ENCODE assay signal across 1 cellular context in genomic region chr9:101433229-101433628, GRCh38.
TF ChIP-seq lines count a peak whose summit lies in the region.

No MANE protein-coding gene starts in this region.

TF ChIP-seq in HepG2, 621 proteins besides CTCF, POLR2A, EP300 and RAD21 (continued from another document and continues in another):
- TF ChIP-seq ZBTB10 (CRISPR knock-in tag; IDR thresholded peaks at IDR 0.05; ENCODE audit: borderline replicate concordance) (no peak), SMAD3 (CRISPR knock-in tag; IDR thresholded peaks at IDR 0.05) (peak; percentile 83; the same call in 1 of the 2 replicates), HNRNPL (IDR thresholded peaks at IDR 0.05; ENCODE audit: low read depth, low read length) (no peak), RFX5 (IDR thresholded peaks at IDR 0.05; ENCODE audit: low read depth, low read length) (no peak), ZBTB40 (IDR thresholded peaks at IDR 0.05) (no peak), ZBTB40 (CRISPR knock-in tag; IDR thresholded peaks at IDR 0.05) (no peak; the same call in 1 of the 2 replicates), RORA (CRISPR knock-in tag; IDR thresholded peaks at IDR 0.05) (no peak), SMYD3 (CRISPR knock-in tag; IDR thresholded peaks at IDR 0.05) (0 out of 2 replicates have a peak, but pooled peaks have one; percentile 30), ZNF607 (CRISPR knock-in tag; IDR thresholded peaks at IDR 0.05; ENCODE audit: borderline replicate concordance) (no peak), ZSCAN12 (CRISPR knock-in tag; IDR thresholded peaks at IDR 0.05) (no peak), NAIF1 (CRISPR knock-in tag; IDR thresholded peaks at IDR 0.05; ENCODE audit: borderline replicate concordance) (no peak), MTF1 (CRISPR knock-in tag; IDR thresholded peaks at IDR 0.05) (no peak), ZNF331 (CRISPR knock-in tag; IDR thresholded peaks at IDR 0.05) (peak; percentile 96), FOXK1 (CRISPR knock-in tag; IDR thresholded peaks at IDR 0.05; ENCODE audit: borderline replicate concordance, low read depth) (peak; percentile 59; the same call in 1 of the 2 replicates), TFE3 (CRISPR knock-in tag; IDR thresholded peaks at IDR 0.05) (peak; percentile 63; the same call in 1 of the 2 replicates), ZBTB14 (CRISPR knock-in tag; IDR thresholded peaks at IDR 0.05) (no peak), RBM22 (optimal IDR thresholded peaks at IDR 0.05; ENCODE audit: low read length) (no peak), SP4 (CRISPR knock-in tag; IDR thresholded peaks at IDR 0.05) (no peak), RXRA (CRISPR knock-in tag; IDR thresholded peaks at IDR 0.05) (peak; percentile 34; the same call in 1 of the 2 replicates), LBX2 (CRISPR knock-in tag; IDR thresholded peaks at IDR 0.05; ENCODE audit: borderline replicate concordance) (no peak), ZFP1 (CRISPR knock-in tag; IDR thresholded peaks at IDR 0.05) (peak; percentile 86; the same call in 1 of the 2 replicates), TARDBP (CRISPR knock-in tag; IDR thresholded peaks at IDR 0.05) (peak; percentile 84), ZNF101 (CRISPR knock-in tag; IDR thresholded peaks at IDR 0.05; ENCODE audit: borderline replicate concordance, low read depth) (no peak), ZNF766 (CRISPR knock-in tag; IDR thresholded peaks at IDR 0.05; ENCODE audit: borderline replicate concordance) (no peak), NR3C1 (CRISPR knock-in tag; IDR thresholded peaks at IDR 0.05) (no peak), ZNF777 (CRISPR knock-in tag; IDR thresholded peaks at IDR 0.05) (no peak), ZNF713 (CRISPR knock-in tag; IDR thresholded peaks at IDR 0.05) (no peak), NFIC (IDR thresholded peaks at IDR 0.05; ENCODE audit: low read length) (peak; percentile 93), KMT2A (CRISPR knock-in tag; IDR thresholded peaks at IDR 0.05) (no peak), HHEX (CRISPR knock-in tag; IDR thresholded peaks at IDR 0.05) (no peak), REL (CRISPR knock-in tag; conservative IDR thresholded peaks at IDR 0.05) (no peak), THAP8 (CRISPR knock-in tag; IDR thresholded peaks at IDR 0.05; ENCODE audit: borderline replicate concordance) (no peak), ZNF615 (CRISPR knock-in tag; IDR thresholded peaks at IDR 0.05; ENCODE audit: borderline replicate concordance) (no peak), PCBP1 (IDR thresholded peaks at IDR 0.05; ENCODE audit: borderline replicate concordance, low read depth, low read length) (no peak), CEBPZ (IDR thresholded peaks at IDR 0.05; ENCODE audit: low read length) (no peak), SAFB2 (CRISPR knock-in tag; IDR thresholded peaks at IDR 0.05; ENCODE audit: borderline replicate concordance, low read depth) (no peak), ZFAT (CRISPR knock-in tag; conservative IDR thresholded peaks at IDR 0.05) (no peak), ZFP90 (CRISPR knock-in tag; IDR thresholded peaks at IDR 0.05; ENCODE audit: borderline replicate concordance) (no peak), ATRX (CRISPR knock-in tag; IDR thresholded peaks at IDR 0.05; ENCODE audit: borderline replicate concordance) (no peak), CBX2 (IDR thresholded peaks at IDR 0.05; ENCODE audit: low read depth, low read length) (no peak), CBX2 (CRISPR knock-in tag; IDR thresholded peaks at IDR 0.05; ENCODE audit: low read depth) (no peak), RFXAP (CRISPR knock-in tag; IDR thresholded peaks at IDR 0.05; ENCODE audit: borderline replicate concordance) (peak; percentile 58; the same call in 1 of the 2 replicates), ZNF460 (CRISPR knock-in tag; IDR thresholded peaks at IDR 0.05; ENCODE audit: borderline replicate concordance) (no peak)
